In genomic region chr17:57751348-57751970, GRCh38 we compare ENCODE assay signal across 24 cellular contexts. TPM values are rescaled to one million over a fixed set of nuclear protein-coding genes. Genes with fewer than 3 reads are reported as not detected.
A peak's percentile ranks its signal among the peaks of the same experiment; 100 is the strongest.
DNase-seq lines count a peak whose midpoint lies in the region; ATAC-seq, FAIRE-seq and TF ChIP-seq lines count a peak whose summit lies in the region.
"Had no signal": no experiment of that assay in that cellular context is flagged by ENCODE, and none has a peak within 500 bp of the region (broad histone marks: within the 10 kb centered on the region; RNA-seq: fewer than 3 reads in every experiment).

No MANE protein-coding gene starts in this region.

- WGBS in K562 (ENCODE audit: insufficient coverage, low coverage, missing lambda C conversion rate), result 7% methylated on average over 8 of the region's 8 CpGs
- WGBS in mesenchymal stem cell, result 88% methylated on average over 6 of the region's 8 CpGs
- WGBS in GM23248 (ENCODE audit: low coverage in 1 of 2, low lambda C conversion rate in 2 of 2, missing lambda C conversion rate in 2 of 2), 2 experiments, result 71 to 75% methylated on average over 8 of the region's 8 CpGs

- peaks cover 4% of the 10 kb centered on the region for H3K9me3 Mint-ChIP-seq in neural progenitor cell
- H3K9me3 Mint-ChIP-seq: activated naive CD8-positive, alpha-beta T cell treated with anti-CD3 and anti-CD28 coated beads for 36 hours; activated T-helper 2 cell treated with anti-CD3 and anti-CD28 coated beads, Interferon-gamma antibody, Interleukin-2, Interleukin-4, amounts not matched to agents 10 μg/mL and 5 μg/mL and 100 μg/mL, durations not matched to agents 14 hours and 24 hours and 36 hours; CD8-positive, alpha-beta T cell; IgD-negative memory B cell; natural killer cell had no signal

- H3K36me3 ChIP-seq in Loucy (ENCODE audit: insufficient read depth, low read length) (no peaks in the 10 kb centered on the region), K562 (ENCODE audit: control insufficient read depth, insufficient read depth, low read length) (no peaks in the 10 kb centered on the region), neural progenitor cell (no peaks in the 10 kb centered on the region), mesenchymal stem cell (ENCODE audit: control insufficient read depth in 1 of 2, insufficient read depth in 2 of 2, low read depth in 1 of 2, low read length in 2 of 2) (no peaks in the 10 kb centered on the region), GM23248 (ENCODE audit: low read depth) (no peaks in the 10 kb centered on the region)
- H3K36me3 ChIP-seq: SJCRH30, uterus had no signal

- no peak overlapping the region for H3K4me3 Mint-ChIP-seq in neural progenitor cell
- H3K4me3 Mint-ChIP-seq: activated naive CD8-positive, alpha-beta T cell treated with anti-CD3 and anti-CD28 coated beads for 36 hours; CD8-positive, alpha-beta T cell; IgD-negative memory B cell; natural killer cell; T-helper 17 cell had no signal

- H3K27me3 ChIP-seq in Loucy (ENCODE audit: insufficient read depth, low read length, poor library complexity, severe bottlenecking) (no peaks in the 10 kb centered on the region), K562 (ENCODE audit: control insufficient read depth in 2 of 2, insufficient read depth in 2 of 2, low read length in 2 of 2) (peaks cover 22 to 44% of the 10 kb centered on the region in 2 experiments; a peak in 4 of 5 replicates), neural progenitor cell (no peaks in the 10 kb centered on the region), mesenchymal stem cell (ENCODE audit: control insufficient read depth in 1 of 2, insufficient read depth in 1 of 2, low read length in 2 of 2) (peaks cover 42 to 51% of the 10 kb centered on the region in 2 experiments), GM23248 (replicated peaks; ENCODE audit: insufficient read depth) (peaks cover 6% of the 10 kb centered on the region)
- H3K27me3 ChIP-seq: SJCRH30, uterus had no signal

- H3K4me2 ChIP-seq in Loucy (ENCODE audit: low read depth, low read length, poor library complexity, severe bottlenecking) (peak overlapping the region; percentile 2), K562 (ENCODE audit: insufficient read depth, low read length) (no peak overlapping the region), neural progenitor cell (no peak overlapping the region), mesenchymal stem cell (ENCODE audit: low read length, poor library complexity, severe bottlenecking) (no peak overlapping the region), GM23248 (ENCODE audit: unreplicated experiment) (no peak overlapping the region)

- no peak overlapping the region for H2BK5ac ChIP-seq in mesenchymal stem cell (ENCODE audit: low read depth, low read length, poor library complexity, severe bottlenecking)

- no peaks in the 10 kb centered on the region for H3K79me1 ChIP-seq in mesenchymal stem cell (replicated peaks; ENCODE audit: low read length, poor library complexity, severe bottlenecking)

- no peak for ATAC-seq in K562
- ATAC-seq: CD8-positive, alpha-beta T cell; natural killer cell; T-helper 17 cell had no signal

- H2BK15ac ChIP-seq in mesenchymal stem cell (ENCODE audit: low read depth, poor library complexity, severe bottlenecking), result no peak overlapping the region

- DNase-seq in CD1c-positive myeloid dendritic cell (ENCODE audit: extremely low spot score) (peak; percentile 32), K562 (ENCODE audit: extremely low read depth in 1 of 4, low spot score in 3 of 4) (no peak), neural progenitor cell (ENCODE audit: low spot score) (no peak), SW 1271 (lab: John Stamatoyannopoulos, UW) (no peak), mesenchymal stem cell (no peak), GM23248 (no peak)
- DNase-seq: activated CD4-positive, alpha-beta T cell treated with anti-CD3 and anti-CD28 coated beads, Interleukin-2, amount 50 U/mL, for 1 hour; activated naive CD8-positive, alpha-beta T cell treated with anti-CD3 and anti-CD28 coated beads for 36 hours; CD8-positive, alpha-beta T cell; kidney glomerular epithelial cell; natural killer cell; NCI-H1694 treated with DMSO at 0.1 percent for 48 hours; NCI-H2227 treated with DMSO at 0.1 percent for 48 hours; posterior cingulate gyrus; SJCRH30; T-helper 17 cell had no signal

- H3K36me3 Mint-ChIP-seq in neural progenitor cell, result no peaks in the 10 kb centered on the region
- H3K36me3 Mint-ChIP-seq: activated naive CD8-positive, alpha-beta T cell treated with anti-CD3 and anti-CD28 coated beads for 36 hours; CD8-positive, alpha-beta T cell; IgD-negative memory B cell; natural killer cell had no signal

- H3K9me3 ChIP-seq in Loucy (ENCODE audit: insufficient read depth, low read depth, low read length), result no peaks in the 10 kb centered on the region
- H3K9me3 ChIP-seq in K562 (replicated peaks; ENCODE audit: control insufficient read depth, insufficient read depth, low read depth, low read length), result no peaks in the 10 kb centered on the region
- H3K9me3 ChIP-seq in neural progenitor cell (ENCODE audit: low read depth), result no peaks in the 10 kb centered on the region
- no peaks in the 10 kb centered on the region for H3K9me3 ChIP-seq in mesenchymal stem cell (ENCODE audit: control insufficient read depth, low read length)
- H3K9me3 ChIP-seq in GM23248 (ENCODE audit: low read depth), result no peaks in the 10 kb centered on the region
- H3K9me3 ChIP-seq: SJCRH30, uterus had no signal

- H2AFZ ChIP-seq in Loucy (ENCODE audit: low read length) (no peak overlapping the region), K562 (ENCODE audit: low read depth, low read length) (no peak overlapping the region), neural progenitor cell (replicated peaks) (no peak overlapping the region), mesenchymal stem cell (ENCODE audit: low read depth, low read length) (no peak overlapping the region), GM23248 (no peak overlapping the region)

- no peak overlapping the region for H3K14ac ChIP-seq in mesenchymal stem cell (ENCODE audit: low read length in 2 of 2)

- H3F3A ChIP-seq in Loucy (ENCODE audit: low read depth) (no peaks in the 10 kb centered on the region), neural progenitor cell (ENCODE audit: low read depth) (peaks cover 12% of the 10 kb centered on the region), GM23248 (ENCODE audit: insufficient read depth) (no peaks in the 10 kb centered on the region)

- peaks cover 10% of the 10 kb centered on the region for H3K27me3 Mint-ChIP-seq in neural progenitor cell (ENCODE audit: insufficient read depth, low read depth)
- H3K27me3 Mint-ChIP-seq: activated naive CD8-positive, alpha-beta T cell treated with anti-CD3 and anti-CD28 coated beads for 36 hours had no signal

- H4K20me1 ChIP-seq in Loucy (ENCODE audit: insufficient read depth, low read length, poor library complexity, severe bottlenecking), result no peaks in the 10 kb centered on the region
- peaks cover 5% of the 10 kb centered on the region; the same call in 1 of the 2 replicates for H4K20me1 ChIP-seq in K562 (replicated peaks; ENCODE audit: control insufficient read depth, insufficient read depth, low read length)
- H4K20me1 ChIP-seq in neural progenitor cell (ENCODE audit: low read depth), result no peaks in the 10 kb centered on the region
- H4K20me1 ChIP-seq in GM23248 (ENCODE audit: insufficient read depth), result no peaks in the 10 kb centered on the region

- H2BK120ac ChIP-seq in mesenchymal stem cell (ENCODE audit: low read depth, low read length), result no peak overlapping the region

- FAIRE-seq in K562 (lab: Jason Lieb, UNC), result no peak
- FAIRE-seq: G401.6, GM18507 had no signal

- TF ChIP-seq CTCF in Loucy (conservative IDR thresholded peaks at IDR 0.05; ENCODE audit: low read length), result no peak
- TF ChIP-seq CTCF in K562 (IDR thresholded peaks at IDR 0.05 in 2 of 3, conservative IDR thresholded peaks at IDR 0.05 in 1 of 3; ENCODE audit: insufficient read depth in 2 of 3, low read depth in 1 of 3, low read length in 3 of 3), result no peak
- no peak for TF ChIP-seq CTCF in neural progenitor cell (IDR thresholded peaks at IDR 0.05)

- H3K79me2 ChIP-seq in Loucy (ENCODE audit: insufficient read depth, low read length) (0 out of 2 replicates have a peak, but pooled peaks cover 12% of the 10 kb centered on the region), K562 (ENCODE audit: control insufficient read depth, insufficient read depth, low read length) (no peaks in the 10 kb centered on the region), neural progenitor cell (ENCODE audit: low read depth) (no peaks in the 10 kb centered on the region), GM23248 (ENCODE audit: insufficient read depth) (no peaks in the 10 kb centered on the region)

- no peak overlapping the region for H3K4ac ChIP-seq in mesenchymal stem cell (ENCODE audit: low read depth in 1 of 2, low read length in 2 of 2)

- H3K9me1 ChIP-seq in K562 (ENCODE audit: control insufficient read depth, insufficient read depth, low read length), result no peaks in the 10 kb centered on the region

- H2BK12ac ChIP-seq in mesenchymal stem cell (ENCODE audit: low read length in 2 of 2), result no peak overlapping the region

- no peak for TF ChIP-seq EP300 in K562 (IDR thresholded peaks at IDR 0.05; ENCODE audit: low read length)

- no peaks in the 10 kb centered on the region for H3K9me2 ChIP-seq in Loucy (replicated peaks; ENCODE audit: low read depth, low read length)
- H3K9me2 ChIP-seq in GM23248 (ENCODE audit: insufficient read depth), result no peaks in the 10 kb centered on the region

- H3K27ac ChIP-seq in K562 (ENCODE audit: extremely low read depth, low read depth, low read length) (no peak overlapping the region), neural progenitor cell (no peak overlapping the region), mesenchymal stem cell (ENCODE audit: low read length, poor library complexity, severe bottlenecking) (no peak overlapping the region), GM23248 (no peak overlapping the region)
- H3K27ac ChIP-seq: SJCRH30, uterus, VCaP had no signal

- BruUV-seq in K562 (replicated peaks; lab: Mats Ljungman, UMichigan), result no TSS peak

- H3K23ac ChIP-seq in mesenchymal stem cell (ENCODE audit: low read length in 2 of 2), result no peak overlapping the region

- H3K18ac ChIP-seq in mesenchymal stem cell (ENCODE audit: low read depth in 1 of 2, low read length in 2 of 2), result no peak overlapping the region

- H3K4me1 ChIP-seq in Loucy (ENCODE audit: insufficient read depth, low read length, poor library complexity, severe bottlenecking), result peaks cover 50% of the 10 kb centered on the region
- H3K4me1 ChIP-seq in K562 (replicated peaks in 1 of 2; ENCODE audit: control insufficient read depth in 2 of 2, insufficient read depth in 2 of 2, low read length in 2 of 2), result no peaks in the 10 kb centered on the region
- H3K4me1 ChIP-seq in neural progenitor cell, result peaks cover 3% of the 10 kb centered on the region
- peaks cover 1% of the 10 kb centered on the region for H3K4me1 ChIP-seq in mesenchymal stem cell (ENCODE audit: control insufficient read depth, insufficient read depth, low read depth, low read length)
- H3K4me1 ChIP-seq in GM23248 (ENCODE audit: insufficient read depth), result no peaks in the 10 kb centered on the region
- H3K4me1 ChIP-seq: SJCRH30, uterus had no signal

- H3K9ac ChIP-seq in Loucy (ENCODE audit: low read depth, low read length, poor library complexity, severe bottlenecking) (peak overlapping the region; percentile 44), K562 (ENCODE audit: insufficient read depth in 1 of 2, low read depth in 2 of 2, low read length in 2 of 2) (no peak overlapping the region), neural progenitor cell (no peak overlapping the region), mesenchymal stem cell (ENCODE audit: low read length) (no peak overlapping the region), GM23248 (no peak overlapping the region)

- in situ Hi-C loops in K562 (cut with MboI), result no loop called here
- in situ Hi-C loops in GM23248 (cut with MboI), result no loop called here

- H4K91ac ChIP-seq in mesenchymal stem cell (ENCODE audit: low read length), result no peak overlapping the region

- H3K27ac Mint-ChIP-seq in neural progenitor cell, result peak overlapping the region; percentile 78
- H3K27ac Mint-ChIP-seq: activated naive CD8-positive, alpha-beta T cell treated with anti-CD3 and anti-CD28 coated beads for 36 hours; activated T-helper 2 cell treated with anti-CD3 and anti-CD28 coated beads, Interferon-gamma antibody, Interleukin-2, Interleukin-4, amounts not matched to agents 10 μg/mL and 5 μg/mL and 100 μg/mL, durations not matched to agents 14 hours and 24 hours and 36 hours; CD8-positive, alpha-beta T cell; IgD-negative memory B cell; natural killer cell; T-helper 17 cell had no signal

- POLR2A ChIA-PET in K562 (lab: Yijun Ruan, JAX), result interaction anchor here (0.7 to 1.3 kb wide), 3 partner anchors 11 to 774 kb away, joined by 3 to 4 read pairs (median 3); no protein-coding TSS in a partner anchor

- no peak for TF ChIP-seq RAD21 in K562 (CRISPR knock-in tag; conservative IDR thresholded peaks at IDR 0.05 in 1 of 2, IDR thresholded peaks at IDR 0.05 in 1 of 2)

- intact Hi-C loops in K562 (cut with micrococcal nuclease), result no loop called here

- no peak for TF ChIP-seq POLR2A in K562 (conservative IDR thresholded peaks at IDR 0.05)

- no peak overlapping the region for H4K8ac ChIP-seq in mesenchymal stem cell (ENCODE audit: low read length)

- no peak overlapping the region for H3K4me3 ChIP-seq in Loucy (ENCODE audit: low read length, poor library complexity, severe bottlenecking)
- no peak overlapping the region for H3K4me3 ChIP-seq in K562
- H3K4me3 ChIP-seq in neural progenitor cell, result no peak overlapping the region
- H3K4me3 ChIP-seq in mesenchymal stem cell (ENCODE audit: insufficient read depth in 1 of 2, low read depth in 1 of 2, low read length in 2 of 2), result no peak overlapping the region
- no peak overlapping the region for H3K4me3 ChIP-seq in GM23248
- H3K4me3 ChIP-seq: SJCRH30, uterus had no signal

- H2AK5ac ChIP-seq in mesenchymal stem cell (ENCODE audit: low read length, severe bottlenecking), result no peak overlapping the region

- CTCF ChIA-PET in K562 (lab: Yijun Ruan, JAX; ENCODE audit: low intra/inter-chr PET ratio), result interaction anchor here (0.6 kb wide), 1 partner anchor 23 kb away, joined by 3 read pairs; no protein-coding TSS in a partner anchor

- H3K4me1 Mint-ChIP-seq in neural progenitor cell, result peaks cover 34% of the 10 kb centered on the region

RNA-seq across cellular contexts. Expression of gene CCDC182, which starts 6.4 kb away (rescaled TPM):
- total RNA-seq in K562 (2011; cell fraction: chromatin; rRNA removed; ENCODE audit: low replicate concordance), result not detected in 2 replicates
- not detected in 2 replicates for total RNA-seq in K562 (2011; cell fraction: nucleolus; rRNA removed)
- total RNA-seq in K562 (2011; cell fraction: nucleoplasm; rRNA removed), result not detected in 2 replicates
- not detected in 2 replicates for total RNA-seq in K562 (2014; rRNA removed)
- not detected in 2 replicates for total RNA-seq in K562 (2014; rRNA removed; fragmentation: Illumina TruSeq; extraction: Trizol)
- not detected in 2 replicates for total RNA-seq in K562 (2015; rRNA removed; fragmentation: Illumina TruSeq; extraction: Trizol)
- total RNA-seq in K562 (2021), result not detected in 2 replicates
- not detected in 2 replicates for polyA plus RNA-seq in K562 (2011; rRNA removed)
- polyA plus RNA-seq in K562 (2011; cell fraction: cytosol; rRNA removed), result not detected in 2 replicates
- polyA plus RNA-seq in K562 (2011; cell fraction: nucleus; rRNA removed), result not detected in 2 replicates
- polyA plus RNA-seq in K562 (2012), result not detected in 2 replicates
- polyA plus RNA-seq in K562 (2014; fragmentation: Illumina TruSeq; extraction: Trizol), result not detected in 2 replicates
- polyA plus RNA-seq in K562 (2014; fragmentation: Nextera tagmentation; extraction: Ambion mirVana), result not detected
- polyA plus RNA-seq in K562 (2014; rRNA removed), result not detected in 2 replicates
- not detected in 2 replicates for polyA minus RNA-seq in K562 (2011; rRNA and poly(A)+ RNA removed)
- not detected in 2 replicates for polyA minus RNA-seq in K562 (2011; cell fraction: cytosol; rRNA and poly(A)+ RNA removed)
- polyA minus RNA-seq in K562 (2011; cell fraction: nucleus; rRNA and poly(A)+ RNA removed), result not detected in 2 replicates
- not detected in 2 replicates for total RNA-seq in neural progenitor cell (ENCODE audit: low replicate concordance)
- not detected for polyA plus RNA-seq in mesenchymal stem cell (2013, experiment 1 of 2)
- polyA plus RNA-seq in mesenchymal stem cell (2013, experiment 2 of 2), result not detected
- total RNA-seq in GM23248 (2014; rRNA removed; shearing (Covaris generic)), result not detected in 2 replicates
- not detected in 2 replicates for polyA plus RNA-seq in GM23248 (2016; fragmentation: Nextera tagmentation; extraction: Ambion mirVana)
- total RNA-seq: activated naive CD8-positive, alpha-beta T cell treated with anti-CD3 and anti-CD28 coated beads for 36 hours; activated T-helper 2 cell treated with anti-CD3 and anti-CD28 coated beads, Interferon-gamma antibody, Interleukin-2, Interleukin-4, amounts not matched to agents 10 μg/mL and 5 μg/mL and 100 μg/mL, durations not matched to agents 14 hours and 24 hours and 36 hours; CD8-positive, alpha-beta T cell; H4; natural killer cell; SJCRH30; T-helper 17 cell; uterus had no signal
- polyA plus RNA-seq: IgD-negative memory B cell had no signal
